ENCODE assay signal across 13 cellular contexts in genomic region chr3:4394048-4394447, GRCh38.
DNase-seq lines count a peak whose midpoint lies in the region; ATAC-seq and TF ChIP-seq lines count a peak whose summit lies in the region.
"Had no signal": no experiment of that assay in that cellular context is flagged by ENCODE, and none has a peak within 500 bp of the region (broad histone marks: within the 10 kb centered on the region; RNA-seq: fewer than 3 reads in every experiment).

No MANE protein-coding gene starts in this region.

- peaks cover 20% of the 10 kb centered on the region for H3K9me3 Mint-ChIP-seq in activated CD8-positive, alpha-beta T cell treated with anti-CD3 and anti-CD28 coated beads, Interleukin-2, amount 10 ng/mL, durations not matched to agents 7 days and 5 days (ENCODE audit: insufficient read depth)
- H3K9me3 Mint-ChIP-seq: CD4-positive, alpha-beta T cell had no signal

- ATAC-seq in activated CD8-positive, alpha-beta T cell treated with anti-CD3 and anti-CD28 coated beads, Interleukin-2, amount 10 ng/mL, durations not matched to agents 7 days and 5 days = peak; percentile 90
- ATAC-seq in SK-N-SH treated with all-trans-retinoic acid at 6 μM for 48 hours (no peak), GM19452 (IDR thresholded peaks at IDR 0.05; ENCODE audit: unreplicated experiment) (no peak), GM19455 (IDR thresholded peaks at IDR 0.05; ENCODE audit: unreplicated experiment) (no peak)
- ATAC-seq: body of pancreas, GM12878 had no signal

- POLR2A ChIA-PET in activated CD8-positive, alpha-beta T cell treated with anti-CD3 and anti-CD28 coated beads, Interleukin-2, amount 10 ng/mL, durations not matched to agents 7 days and 5 days (lab: Charles Lee) = interaction anchor here (1.6 to 2.4 kb wide), 2 partner anchors 73 to 99 kb away, joined by 5 to 9 read pairs; partner anchors contain the start of genes ITPR1 and SUMF1

- H3K27me3 ChIP-seq in ACC112 (ENCODE audit: insufficient read depth, low read length) = no peaks in the 10 kb centered on the region
- H3K27me3 ChIP-seq: body of pancreas had no signal

- peaks cover 46% of the 10 kb centered on the region for H3K4me1 Mint-ChIP-seq in activated CD8-positive, alpha-beta T cell treated with anti-CD3 and anti-CD28 coated beads, Interleukin-2, amount 10 ng/mL, durations not matched to agents 7 days and 5 days (ENCODE audit: low read depth)

- no peak overlapping the region for H3K4me3 ChIP-seq in ACC112 (ENCODE audit: low read depth, low read length)
- no peak overlapping the region for H3K4me3 ChIP-seq in Jurkat, Clone E6-1 (ENCODE audit: low read length)
- H3K4me3 ChIP-seq in fibroblast of mammary gland (ENCODE audit: control insufficient read depth, low read depth, low read length) = no peak overlapping the region
- H3K4me3 ChIP-seq: body of pancreas, GM12878 had no signal

- H3K4me1 ChIP-seq in ACC112 (ENCODE audit: control insufficient read depth, insufficient read depth, low read length, unreplicated experiment) = peaks cover 25% of the 10 kb centered on the region
- H3K4me1 ChIP-seq: body of pancreas had no signal

- peak overlapping the region; percentile 30 for H3K4me3 Mint-ChIP-seq in activated CD8-positive, alpha-beta T cell treated with anti-CD3 and anti-CD28 coated beads, Interleukin-2, amount 10 ng/mL, durations not matched to agents 7 days and 5 days
- H3K4me3 Mint-ChIP-seq: CD4-positive, alpha-beta T cell had no signal

- TF ChIP-seq CTCF in fibroblast of mammary gland (conservative IDR thresholded peaks at IDR 0.05; ENCODE audit: control insufficient read depth, insufficient read depth, low read depth, low read length) = no peak

- H3K79me2 ChIP-seq in ACC112 (ENCODE audit: control insufficient read depth, insufficient read depth, low read length, unreplicated experiment) = no peaks in the 10 kb centered on the region

- H3K27ac ChIP-seq in ACC112 (ENCODE audit: low read depth, low read length) = peak overlapping the region; percentile 78
- H3K27ac ChIP-seq: body of pancreas had no signal

- DNase-seq in Jurkat, Clone E6-1 (ENCODE audit: low read depth, low spot score) = peak; percentile 34
- peak; percentile 68 for DNase-seq in activated CD8-positive, alpha-beta T cell treated with anti-CD3 and anti-CD28 coated beads, Interleukin-2, amount 10 ng/mL, durations not matched to agents 7 days and 5 days
- peak; percentile 35 for DNase-seq in fibroblast of mammary gland (ENCODE audit: low read depth)
- no peak for DNase-seq in kidney glomerular epithelial cell (lab: John Stamatoyannopoulos, UW)
- DNase-seq: Karpas-422, NCI-H526 had no signal

- H3K27me3 Mint-ChIP-seq in activated CD8-positive, alpha-beta T cell treated with anti-CD3 and anti-CD28 coated beads, Interleukin-2, amount 10 ng/mL, durations not matched to agents 7 days and 5 days (ENCODE audit: low read depth) = no peaks in the 10 kb centered on the region
- H3K27me3 Mint-ChIP-seq: CD4-positive, alpha-beta T cell had no signal

- H3K36me3 Mint-ChIP-seq in activated CD8-positive, alpha-beta T cell treated with anti-CD3 and anti-CD28 coated beads, Interleukin-2, amount 10 ng/mL, durations not matched to agents 7 days and 5 days (ENCODE audit: low read depth) = peaks cover 62% of the 10 kb centered on the region

- H3K27ac Mint-ChIP-seq in activated CD8-positive, alpha-beta T cell treated with anti-CD3 and anti-CD28 coated beads, Interleukin-2, amount 10 ng/mL, durations not matched to agents 7 days and 5 days = peak overlapping the region; percentile 93
- H3K27ac Mint-ChIP-seq: CD4-positive, alpha-beta T cell had no signal

- CTCF ChIA-PET in activated CD8-positive, alpha-beta T cell treated with anti-CD3 and anti-CD28 coated beads, Interleukin-2, amount 10 ng/mL, durations not matched to agents 7 days and 5 days (lab: Charles Lee) = interaction anchor here (1.2 to 1.8 kb wide), 6 partner anchors 11 to 240 kb away, joined by 3 to 6 read pairs (median 5); partner anchors contain the start of gene ITPR1

- H2AFZ ChIP-seq in ACC112 (ENCODE audit: low read length, unreplicated experiment) = no peak overlapping the region

- no peaks in the 10 kb centered on the region; the same call in 1 of the 2 replicates for H3K36me3 ChIP-seq in ACC112 (ENCODE audit: insufficient read depth, low read length)

TF ChIP-seq in SK-N-SH treated with all-trans-retinoic acid at 6 μM for 48 hours, 23 proteins besides CTCF, POLR2A, EP300 and RAD21:
- TF ChIP-seq CREB5 (CRISPR knock-in tag; IDR thresholded peaks at IDR 0.05; ENCODE audit: low read depth) (no peak), ARNTL (CRISPR knock-in tag; IDR thresholded peaks at IDR 0.05; ENCODE audit: borderline replicate concordance, low read depth) (no peak), CSDC2 (CRISPR knock-in tag; IDR thresholded peaks at IDR 0.05) (no peak), SNAI2 (CRISPR knock-in tag; IDR thresholded peaks at IDR 0.05) (no peak), OSR1 (CRISPR knock-in tag; IDR thresholded peaks at IDR 0.05) (no peak), ZNF70 (CRISPR knock-in tag; IDR thresholded peaks at IDR 0.05) (no peak), BACH2 (CRISPR knock-in tag; IDR thresholded peaks at IDR 0.05; ENCODE audit: borderline replicate concordance) (no peak), TCF4 (CRISPR knock-in tag; IDR thresholded peaks at IDR 0.05; ENCODE audit: borderline replicate concordance) (no peak), TOX (CRISPR knock-in tag; IDR thresholded peaks at IDR 0.05; ENCODE audit: borderline replicate concordance) (no peak), TSHZ2 (CRISPR knock-in tag; IDR thresholded peaks at IDR 0.05) (no peak), ZNF565 (CRISPR knock-in tag; conservative IDR thresholded peaks at IDR 0.05; ENCODE audit: low read depth) (no peak), ESRRG (CRISPR knock-in tag; IDR thresholded peaks at IDR 0.05) (no peak), GLIS3 (CRISPR knock-in tag; IDR thresholded peaks at IDR 0.05) (no peak)
